Comparison of ENCODE assay signal across 17 cellular contexts in the genomic region with DNA sequence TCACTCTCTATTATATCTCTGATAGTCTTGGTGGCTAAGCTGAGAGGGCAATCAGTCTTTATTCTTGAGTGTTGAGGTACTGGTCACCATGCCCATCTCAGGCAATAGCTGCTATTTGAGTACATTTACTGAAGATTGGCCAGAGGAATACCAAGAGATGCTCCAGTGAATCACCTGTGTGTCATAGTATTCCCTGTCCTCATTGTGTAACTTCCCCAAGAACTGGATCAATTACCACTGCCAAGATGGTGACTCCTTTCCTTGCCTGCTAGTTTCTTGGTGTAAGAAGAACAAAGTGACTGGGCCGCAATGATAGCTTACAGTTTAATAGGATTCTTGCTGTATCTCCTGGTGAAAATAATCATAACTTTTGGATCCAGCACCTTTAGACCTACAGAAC.
DNase-seq lines count a peak whose midpoint lies in the region; ATAC-seq, FAIRE-seq and TF ChIP-seq lines count a peak whose summit lies in the region.
"Had no signal": no experiment of that assay in that cellular context is flagged by ENCODE, and none has a peak within 500 bp of the region (broad histone marks: within the 10 kb centered on the region; RNA-seq: fewer than 3 reads in every experiment).

No MANE protein-coding gene starts in this region.

- H3K36me3 ChIP-seq in breast epithelium (no peaks in the 10 kb centered on the region), astrocyte (ENCODE audit: insufficient read depth, low read length) (no peaks in the 10 kb centered on the region)
- H3K36me3 ChIP-seq: BLaER1 had no signal

- POLR2A ChIA-PET in MCF 10A (lab: Yijun Ruan, JAX), result no interaction called here

- no peaks in the 10 kb centered on the region for H3K79me2 ChIP-seq in astrocyte (ENCODE audit: insufficient read depth, low read length)

- H3K27ac Mint-ChIP-seq in MCF 10A (ENCODE audit: low read depth, unreplicated experiment) (no peak overlapping the region), astrocyte (ENCODE audit: unreplicated experiment) (no peak overlapping the region)
- H3K27ac Mint-ChIP-seq: CD14-positive monocyte; CD4-positive, alpha-beta memory T cell; GM23338 had no signal

- no peak overlapping the region for H3K27ac ChIP-seq in breast epithelium
- no peak overlapping the region for H3K27ac ChIP-seq in astrocyte (ENCODE audit: low read depth, low read length)
- H3K27ac ChIP-seq: BLaER1 had no signal

- H3K27me3 Mint-ChIP-seq in MCF 10A (ENCODE audit: insufficient read depth, unreplicated experiment), result no peaks in the 10 kb centered on the region
- no peaks in the 10 kb centered on the region for H3K27me3 Mint-ChIP-seq in astrocyte (ENCODE audit: low read depth, unreplicated experiment)
- H3K27me3 Mint-ChIP-seq: CD4-positive, alpha-beta memory T cell had no signal

- intact Hi-C loops in MCF 10A (cut with micrococcal nuclease), result no loop called here
- intact Hi-C loops in breast epithelium (cut with DNase I; ENCODE audit: low total_unique reads), result no loop called here

- H3K9ac ChIP-seq in astrocyte (ENCODE audit: low read length), result no peak overlapping the region
- H3K9ac ChIP-seq: BLaER1 had no signal

- no peak for ATAC-seq in HG03097 (IDR thresholded peaks at IDR 0.05; ENCODE audit: low FRiP score, unreplicated experiment)
- ATAC-seq: GM23338 had no signal

- H3K9me3 ChIP-seq in breast epithelium (peaks cover 0 to 4% of the 10 kb centered on the region in 2 donors), astrocyte (ENCODE audit: insufficient read depth, low read depth, low read length) (no peaks in the 10 kb centered on the region)
- H3K9me3 ChIP-seq: BLaER1 had no signal

- no TSS peak for BruUV-seq in MCF 10A (replicated peaks; lab: Mats Ljungman, UMichigan)

- TF ChIP-seq CTCF in MCF 10A (IDR thresholded peaks at IDR 0.05; ENCODE audit: unreplicated experiment) (no peak), breast epithelium (IDR thresholded peaks at IDR 0.05) (no peak), astrocyte (IDR thresholded peaks at IDR 0.05; ENCODE audit: insufficient read depth, low read depth, low read length) (no peak), fibroblast of mammary gland (conservative IDR thresholded peaks at IDR 0.05; ENCODE audit: control insufficient read depth, insufficient read depth, low read depth, low read length) (no peak)

- H3K4me2 ChIP-seq in astrocyte (ENCODE audit: low read length), result no peak overlapping the region
- H3K4me2 ChIP-seq: BLaER1, GM23338 had no signal

- DNase-seq in MCF 10A (ENCODE audit: unreplicated experiment) (peak; percentile 53), breast epithelium (ENCODE audit: low spot score in 2 of 2) (no peak), astrocyte (ENCODE audit: low read depth) (no peak), fibroblast of mammary gland (ENCODE audit: low read depth) (peak; percentile 2), renal cortical epithelial cell (ENCODE audit: low read depth) (peak; percentile 21), DMS 273 treated with DMSO at 0.1 percent for 48 hours (lab: John Stamatoyannopoulos, UW) (no peak)
- DNase-seq in stimulated activated CD4-positive, alpha-beta T cell treated with anti-CD3 and anti-CD28 coated beads, Interleukin-2, amount 100 ng/mL, for 24 hours, result no peak
- DNase-seq: 8988T; CD4-positive, alpha-beta memory T cell; DMS79 treated with DMSO at 0.1 percent for 48 hours; GF-D8; HCEC 1CT had no signal

- peak; percentile 17 for FAIRE-seq in astrocyte (lab: Jason Lieb, UNC)
- FAIRE-seq: H54 had no signal

- CTCF ChIA-PET in MCF 10A (lab: Yijun Ruan, JAX), result no interaction called here

- peaks cover 0 to 5% of the 10 kb centered on the region in 2 donors for H3K4me1 ChIP-seq in breast epithelium
- H3K4me1 ChIP-seq in astrocyte (ENCODE audit: insufficient read depth, low read length), result no peaks in the 10 kb centered on the region
- H3K4me1 ChIP-seq: BLaER1 had no signal

- no peak for TF ChIP-seq POLR2A in breast epithelium (IDR thresholded peaks at IDR 0.05)

- H3K27me3 ChIP-seq in breast epithelium (no peaks in the 10 kb centered on the region), astrocyte (ENCODE audit: insufficient read depth, low read length) (no peaks in the 10 kb centered on the region)
- H3K27me3 ChIP-seq: BLaER1 had no signal

- H3K4me3 Mint-ChIP-seq in MCF 10A (ENCODE audit: unreplicated experiment) (no peak overlapping the region), astrocyte (ENCODE audit: unreplicated experiment) (no peak overlapping the region)
- H3K4me3 Mint-ChIP-seq: CD14-positive monocyte; CD4-positive, alpha-beta memory T cell; GM23338 had no signal

- H3K4me3 ChIP-seq in breast epithelium, result no peak overlapping the region
- H3K4me3 ChIP-seq in astrocyte (ENCODE audit: insufficient read depth, low read depth, low read length), result no peak overlapping the region
- H3K4me3 ChIP-seq in fibroblast of mammary gland (ENCODE audit: control insufficient read depth, low read depth, low read length), result no peak overlapping the region
- H3K4me3 ChIP-seq: BLaER1, GM23338 had no signal

- no peaks in the 10 kb centered on the region for H4K20me1 ChIP-seq in astrocyte (ENCODE audit: insufficient read depth, low read length)
- H4K20me1 ChIP-seq: BLaER1 had no signal

- no peaks in the 10 kb centered on the region for H3K36me3 Mint-ChIP-seq in MCF 10A (ENCODE audit: insufficient read depth, unreplicated experiment)
- H3K36me3 Mint-ChIP-seq in astrocyte (ENCODE audit: low read depth, unreplicated experiment), result no peaks in the 10 kb centered on the region
- H3K36me3 Mint-ChIP-seq: CD14-positive monocyte; CD4-positive, alpha-beta memory T cell had no signal

- H3K4me1 Mint-ChIP-seq in MCF 10A (ENCODE audit: insufficient read depth, unreplicated experiment), result no peaks in the 10 kb centered on the region
- H3K4me1 Mint-ChIP-seq in astrocyte (ENCODE audit: low read depth, unreplicated experiment), result no peaks in the 10 kb centered on the region
- H3K4me1 Mint-ChIP-seq: CD14-positive monocyte; CD4-positive, alpha-beta memory T cell had no signal

- H2AFZ ChIP-seq in astrocyte (ENCODE audit: low read depth, low read length), result no peak overlapping the region
- H2AFZ ChIP-seq: GM23338 had no signal

- H3K9me3 Mint-ChIP-seq in MCF 10A (ENCODE audit: unreplicated experiment) (peaks cover 10% of the 10 kb centered on the region), astrocyte (ENCODE audit: unreplicated experiment) (peaks cover 3% of the 10 kb centered on the region)

Comparison
In these comparisons a context has a peak if more than half of its experiments do, and no peak if none do; other contexts are left out.
1. DNase-seq: peak in MCF 10A (single experiment), fibroblast of mammary gland (single experiment) and renal cortical epithelial cell (single experiment); none in breast epithelium (0 of 2), astrocyte (single experiment), DMS 273 treated with DMSO at 0.1 percent for 48 hours (single experiment) and stimulated activated CD4-positive, alpha-beta T cell treated with anti-CD3 and anti-CD28 coated beads, Interleukin-2, amount 100 ng/mL, for 24 hours (0 of 2).